ENCODE assay signal across 8 cellular contexts in the genomic region with DNA sequence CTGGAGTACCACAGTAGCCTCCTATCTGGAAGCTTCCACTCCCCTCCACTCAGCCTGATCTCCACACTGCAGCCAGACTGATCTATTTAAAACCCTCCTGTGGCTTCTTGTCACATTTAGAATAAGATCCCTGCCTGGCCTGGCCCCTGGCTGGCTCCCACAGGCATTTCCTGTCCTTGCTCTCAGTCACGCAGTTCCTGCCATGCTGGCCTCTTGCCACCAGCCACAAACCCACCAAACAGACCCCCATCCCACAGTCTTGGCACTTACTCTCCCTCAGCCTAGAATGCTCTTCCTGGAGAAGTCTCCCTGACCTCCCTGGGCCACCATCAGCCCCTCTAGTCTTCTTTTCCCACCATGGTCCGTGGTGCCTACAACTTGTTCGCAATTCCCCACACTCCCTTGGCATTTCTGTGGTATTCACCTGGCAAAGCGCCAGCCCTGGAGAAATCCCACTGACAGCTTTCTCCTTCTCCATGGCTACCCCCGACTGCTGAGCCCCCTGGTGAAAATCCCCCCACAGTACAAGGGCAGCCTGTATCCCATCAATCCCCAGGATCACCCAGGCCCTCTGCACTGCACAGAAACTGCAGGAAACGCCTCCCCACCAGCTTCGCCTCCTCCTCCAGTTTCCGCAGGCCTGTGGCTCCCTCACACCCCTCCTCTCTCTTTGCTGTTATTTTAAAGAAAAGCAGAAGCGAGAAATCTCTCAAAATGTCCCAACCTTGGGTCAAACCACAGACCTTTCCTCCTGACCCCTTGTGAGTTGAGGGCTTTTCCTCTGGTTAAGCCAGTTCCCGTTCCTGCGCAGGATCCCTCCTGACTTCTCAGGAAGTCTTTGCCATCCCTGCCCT.
A peak's percentile ranks its signal among the peaks of the same experiment; 100 is the strongest.
DNase-seq lines count a peak whose midpoint lies in the region; ATAC-seq lines count a peak whose summit lies in the region.

No MANE protein-coding gene starts in this region.

- ATAC-seq in GM19452 (IDR thresholded peaks at IDR 0.05; ENCODE audit: unreplicated experiment), result peak; percentile 73
- peak; percentile 70 for ATAC-seq in HG03378 (IDR thresholded peaks at IDR 0.05; ENCODE audit: unreplicated experiment)

- DNase-seq in CD1c-positive myeloid dendritic cell (ENCODE audit: extremely low spot score) (peak; percentile 96), UCSD-AML1 (lab: John Stamatoyannopoulos, UW; ENCODE audit: unreplicated experiment) (peak; percentile 87), kidney glomerular epithelial cell (lab: John Stamatoyannopoulos, UW) (peak; percentile 32), NCI-H526 treated with DMSO at 0.1 percent for 48 hours (lab: John Stamatoyannopoulos, UW) (no peak), mesenteric fat pad (ENCODE audit: low spot score) (no peak)
- no peak for DNase-seq in stimulated activated CD4-positive, alpha-beta T cell treated with anti-CD3 and anti-CD28 coated beads, Interleukin-1b, Interleukin-23, amount 100 ng/mL, for 48 hours

Comparison
In these comparisons a context has a peak if more than half of its experiments do, and no peak if none do; other contexts are left out.
1. DNase-seq: peak in CD1c-positive myeloid dendritic cell (single experiment), UCSD-AML1 (single experiment) and kidney glomerular epithelial cell (single experiment); none in NCI-H526 treated with DMSO at 0.1 percent for 48 hours (single experiment), mesenteric fat pad (single experiment) and stimulated activated CD4-positive, alpha-beta T cell treated with anti-CD3 and anti-CD28 coated beads, Interleukin-1b, Interleukin-23, amount 100 ng/mL, for 48 hours (single experiment).